ENCODE assay signal across 8 cellular contexts in the genomic region with DNA sequence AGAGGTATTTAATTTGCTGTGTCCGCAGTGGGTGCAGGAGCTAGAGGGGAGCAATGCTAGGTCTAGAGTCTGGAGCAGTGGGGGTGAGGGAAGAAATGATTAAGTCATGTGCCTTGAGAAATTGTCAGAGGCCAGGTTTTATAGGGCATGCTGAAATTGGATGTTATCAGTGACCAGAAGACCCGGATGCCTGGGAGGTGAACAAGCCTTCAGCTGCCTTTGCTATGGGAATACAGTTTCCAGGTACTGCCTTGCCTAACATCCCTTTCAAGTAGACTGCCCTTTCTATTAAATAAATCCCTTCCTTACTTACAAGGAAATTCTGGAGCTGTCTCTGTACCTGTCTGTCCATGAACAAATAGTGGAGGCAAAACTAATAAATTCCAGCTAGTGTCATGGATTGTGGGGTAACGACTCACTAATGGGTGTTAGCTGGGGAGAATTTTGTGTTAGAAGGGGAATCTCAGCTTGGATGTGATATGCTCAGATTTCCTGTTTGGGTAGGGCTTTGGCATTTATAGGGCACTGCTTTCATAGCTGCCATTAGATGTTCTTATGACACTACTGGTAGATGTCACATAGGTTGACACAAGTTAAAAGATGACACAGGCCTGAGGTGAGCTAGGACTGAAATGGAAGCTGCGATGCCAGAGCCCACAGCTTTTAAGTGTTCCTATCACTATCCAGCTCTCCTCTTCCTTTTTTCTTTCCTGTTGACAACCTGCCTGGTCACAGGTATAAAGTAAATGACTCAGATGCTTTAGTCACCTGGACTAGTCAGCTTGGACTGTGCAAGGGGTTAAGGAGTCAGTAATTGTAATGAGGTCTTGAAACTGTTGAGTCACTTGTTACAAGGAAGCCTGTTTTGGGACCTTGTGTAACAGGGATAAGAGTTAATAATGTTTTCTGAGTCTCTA. TPM values are rescaled to one million over a fixed set of nuclear protein-coding genes. Genes with fewer than 3 reads are reported as not detected.
DNase-seq lines count a peak whose midpoint lies in the region; ATAC-seq and TF ChIP-seq lines count a peak whose summit lies in the region.

No MANE protein-coding gene starts in this region.

- no peaks in the 10 kb centered on the region for H3K27me3 ChIP-seq in thoracic aorta (replicated peaks; ENCODE audit: insufficient read depth)

- peak overlapping the region; percentile 86 for H3K27ac Mint-ChIP-seq in activated T-helper 2 cell treated with anti-CD3 and anti-CD28 coated beads, Interferon-gamma antibody, Interleukin-2, Interleukin-4, amounts not matched to agents 10 μg/mL and 5 μg/mL and 100 μg/mL, durations not matched to agents 14 hours and 24 hours and 36 hours

- ATAC-seq in thoracic aorta (ENCODE audit: insufficient number of reproducible peaks, low FRiP score, low read depth), result no peak
- no peak for ATAC-seq in GM21526 (IDR thresholded peaks at IDR 0.05; ENCODE audit: low FRiP score, unreplicated experiment)
- no peak for ATAC-seq in HG03095 (IDR thresholded peaks at IDR 0.05; ENCODE audit: unreplicated experiment)

- intact Hi-C loops in activated T-helper 2 cell treated with anti-CD3 and anti-CD28 coated beads, Interferon-gamma antibody, Interleukin-2, Interleukin-4, amounts not matched to agents 10 μg/mL and 5 μg/mL and 100 μg/mL, durations not matched to agents 14 hours and 24 hours and 36 hours (cut with micrococcal nuclease), result loop anchor here (10.0 kb wide), 1 partner anchor 93 kb away; no protein-coding TSS in a partner anchor

- peaks cover 75% of the 10 kb centered on the region for H3K4me1 Mint-ChIP-seq in activated T-helper 2 cell treated with anti-CD3 and anti-CD28 coated beads, Interferon-gamma antibody, Interleukin-2, Interleukin-4, amounts not matched to agents 10 μg/mL and 5 μg/mL and 100 μg/mL, durations not matched to agents 14 hours and 24 hours and 36 hours (ENCODE audit: low read depth)

- no peak for TF ChIP-seq CTCF in thoracic aorta (IDR thresholded peaks at IDR 0.05)

- peaks cover 83% of the 10 kb centered on the region for H3K36me3 Mint-ChIP-seq in activated T-helper 2 cell treated with anti-CD3 and anti-CD28 coated beads, Interferon-gamma antibody, Interleukin-2, Interleukin-4, amounts not matched to agents 10 μg/mL and 5 μg/mL and 100 μg/mL, durations not matched to agents 14 hours and 24 hours and 36 hours (ENCODE audit: low read depth)

- H3K9me3 ChIP-seq in thoracic aorta, result no peaks in the 10 kb centered on the region

- peak overlapping the region; percentile 54 to 81 for H3K27ac ChIP-seq in thoracic aorta

- H3K9me3 Mint-ChIP-seq in activated T-helper 2 cell treated with anti-CD3 and anti-CD28 coated beads, Interferon-gamma antibody, Interleukin-2, Interleukin-4, amounts not matched to agents 10 μg/mL and 5 μg/mL and 100 μg/mL, durations not matched to agents 14 hours and 24 hours and 36 hours, result no peaks in the 10 kb centered on the region

- DNase-seq in SKM-1 treated with dmso at 0.1 percent for 144 hours (lab: John Stamatoyannopoulos, UW; ENCODE audit: unreplicated experiment) (peak; percentile 8), SKM-1 (lab: John Stamatoyannopoulos, UW; ENCODE audit: unreplicated experiment) (no peak), iris pigment epithelial cell (ENCODE audit: low read depth) (peak; percentile 74), thoracic aorta (ENCODE audit: low spot score) (no peak), NCI-H2029 treated with DMSO at 0.1 percent for 48 hours (lab: John Stamatoyannopoulos, UW) (no peak)
- DNase-seq in activated T-helper 2 cell treated with anti-CD3 and anti-CD28 coated beads, Interferon-gamma antibody, Interleukin-2, Interleukin-4, amounts not matched to agents 10 μg/mL and 5 μg/mL and 100 μg/mL, durations not matched to agents 14 hours and 24 hours and 36 hours (ENCODE audit: low spot score), result no peak

- no peaks in the 10 kb centered on the region for H3K27me3 Mint-ChIP-seq in activated T-helper 2 cell treated with anti-CD3 and anti-CD28 coated beads, Interferon-gamma antibody, Interleukin-2, Interleukin-4, amounts not matched to agents 10 μg/mL and 5 μg/mL and 100 μg/mL, durations not matched to agents 14 hours and 24 hours and 36 hours (ENCODE audit: low read depth)

- no peak overlapping the region for H3K4me3 Mint-ChIP-seq in activated T-helper 2 cell treated with anti-CD3 and anti-CD28 coated beads, Interferon-gamma antibody, Interleukin-2, Interleukin-4, amounts not matched to agents 10 μg/mL and 5 μg/mL and 100 μg/mL, durations not matched to agents 14 hours and 24 hours and 36 hours (ENCODE audit: low read depth)

- peaks cover 54 to 76% of the 10 kb centered on the region in 2 donors for H3K4me1 ChIP-seq in thoracic aorta (ENCODE audit: control insufficient read depth in 1 of 2, low read depth in 2 of 2)

- H3K4me3 ChIP-seq in thoracic aorta, result peak overlapping the region; percentile 14

- peaks cover 21% of the 10 kb centered on the region for H3K36me3 ChIP-seq in thoracic aorta

RNA-seq across cellular contexts. Expression of gene CHD2, which starts 21.3 kb away (rescaled TPM):
- total RNA-seq in activated T-helper 2 cell treated with anti-CD3 and anti-CD28 coated beads, Interferon-gamma antibody, Interleukin-2, Interleukin-4, amounts not matched to agents 10 μg/mL and 5 μg/mL and 100 μg/mL, durations not matched to agents 14 hours and 24 hours and 36 hours, result 105 and 111 TPM in 2 replicates
- 100 to 1,000 TPM; 143 to 148 TPM for total RNA-seq in thoracic aorta

Comparison
In these comparisons a context has a peak if more than half of its experiments do, and no peak if none do; other contexts are left out.
1. DNase-seq: peak in SKM-1 treated with dmso at 0.1 percent for 144 hours (single experiment) and iris pigment epithelial cell (single experiment); none in SKM-1 (single experiment), activated T-helper 2 cell treated with anti-CD3 and anti-CD28 coated beads, Interferon-gamma antibody, Interleukin-2, Interleukin-4, amounts not matched to agents 10 μg/mL and 5 μg/mL and 100 μg/mL, durations not matched to agents 14 hours and 24 hours and 36 hours (single experiment), thoracic aorta (single experiment) and NCI-H2029 treated with DMSO at 0.1 percent for 48 hours (single experiment).